Comparison of ENCODE assay signal across 10 cellular contexts in the genomic region with DNA sequence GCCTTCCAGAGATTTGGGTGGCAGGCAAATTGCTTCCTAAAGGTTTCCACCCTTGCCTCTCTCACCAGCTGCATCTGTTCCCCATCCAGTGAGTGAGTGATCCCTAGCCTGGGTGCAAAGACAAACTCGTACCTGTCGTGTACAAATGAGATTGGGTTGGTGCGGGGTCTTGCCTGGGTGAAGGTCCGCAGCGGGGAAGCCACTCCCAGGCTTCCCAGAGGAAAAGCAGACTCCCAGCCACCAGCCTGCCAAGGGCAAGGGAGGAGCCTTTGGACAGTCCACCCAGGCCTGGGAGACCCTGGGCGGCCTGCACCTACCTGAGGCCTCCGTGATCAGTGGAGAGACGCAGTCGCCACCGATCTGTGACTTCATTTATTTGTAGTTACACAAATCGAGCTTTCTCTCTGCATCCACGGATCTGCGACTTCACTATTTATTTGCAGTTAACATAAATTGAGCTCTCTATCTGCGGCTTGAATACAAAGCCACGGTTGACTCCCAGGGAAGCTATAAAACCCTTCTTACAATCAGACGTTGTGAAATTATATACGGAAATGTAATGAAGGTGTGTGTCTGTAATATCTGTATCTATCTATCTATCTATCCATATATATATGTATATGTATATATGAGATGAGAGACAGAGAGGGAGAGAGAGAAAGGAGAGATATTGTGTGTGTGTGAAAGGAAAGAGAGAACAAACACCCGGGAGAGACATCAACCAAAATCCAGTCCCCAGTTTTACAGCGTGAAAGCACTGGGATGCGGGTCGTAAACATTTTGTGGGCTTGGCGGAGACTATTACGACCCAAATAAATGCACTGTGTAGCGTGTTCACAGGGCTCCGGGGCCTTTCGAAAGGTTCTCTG. TPM values are rescaled to one million over a fixed set of nuclear protein-coding genes. Genes with fewer than 3 reads are reported as not detected.
A peak's percentile ranks its signal among the peaks of the same experiment; 100 is the strongest.
DNase-seq lines count a peak whose midpoint lies in the region; ATAC-seq and TF ChIP-seq lines count a peak whose summit lies in the region.
"Had no signal": no experiment of that assay in that cellular context is flagged by ENCODE, and none has a peak within 500 bp of the region (broad histone marks: within the 10 kb centered on the region; RNA-seq: fewer than 3 reads in every experiment).

No MANE protein-coding gene starts in this region.

- 49% methylated on average over 26 of the region's 26 CpGs for WGBS in suprapubic skin

- peak; percentile 18 for DNase-seq in activated T-cell treated with anti-CD3 and anti-CD28 coated beads, Interleukin-2, amount 50 U/mL, for 1 hour
- DNase-seq in activated T-cell treated with anti-CD3 and anti-CD28 coated beads for 4 hours (no peak), kidney tubule cell (ENCODE audit: low spot score) (peak; percentile 54), suprapubic skin (ENCODE audit: low spot score in 2 of 2) (peak; percentile 65 to 69)
- no peak for DNase-seq in activated T-cell treated with anti-CD3 and anti-CD28 coated beads, Interleukin-2, amount 50 U/mL, for 72 hours
- DNase-seq in effector CD4-positive, alpha-beta T cell: no peak
- DNase-seq: NCI-H146 had no signal

- peaks cover 6% of the 10 kb centered on the region for H3K27me3 ChIP-seq in suprapubic skin

- TF ChIP-seq CTCF in suprapubic skin (IDR thresholded peaks at IDR 0.05): no peak

- H3K4me3 Mint-ChIP-seq in activated T-cell treated with anti-CD3 and anti-CD28 coated beads, Interleukin-2, amount 50 U/mL, for 72 hours: peak overlapping the region; percentile 54 to 81

- H3K4me1 ChIP-seq in suprapubic skin: peaks cover 74% of the 10 kb centered on the region

- no peak for TF ChIP-seq EP300 in suprapubic skin (IDR thresholded peaks at IDR 0.05)

- H3K27ac ChIP-seq in suprapubic skin: peak overlapping the region; percentile 97

- no peak for ATAC-seq in activated T-cell treated with anti-CD3 and anti-CD28 coated beads, Interleukin-2, amount 50 U/mL, for 72 hours (replicated peaks in 1 of 2)
- ATAC-seq in GM19328 (IDR thresholded peaks at IDR 0.05; ENCODE audit: unreplicated experiment) (no peak), HG03045 (IDR thresholded peaks at IDR 0.05; ENCODE audit: unreplicated experiment) (no peak)

- H3K9me3 ChIP-seq in suprapubic skin: no peaks in the 10 kb centered on the region

- H3K27me3 Mint-ChIP-seq in activated T-cell treated with anti-CD3 and anti-CD28 coated beads, Interleukin-2, amount 50 U/mL, for 72 hours (ENCODE audit: low read depth): peaks cover 88% of the 10 kb centered on the region

- no peak for TF ChIP-seq POLR2A in suprapubic skin (IDR thresholded peaks at IDR 0.05)

- peak overlapping the region; percentile 84 for H3K4me3 ChIP-seq in suprapubic skin

- H3K36me3 ChIP-seq in suprapubic skin: no peaks in the 10 kb centered on the region

- no peak overlapping the region for H3K27ac Mint-ChIP-seq in activated T-cell treated with anti-CD3 and anti-CD28 coated beads, Interleukin-2, amount 50 U/mL, for 72 hours

- H3K4me1 Mint-ChIP-seq in activated T-cell treated with anti-CD3 and anti-CD28 coated beads, Interleukin-2, amount 50 U/mL, for 72 hours (ENCODE audit: low read depth): peaks cover 44% of the 10 kb centered on the region

- H3K36me3 Mint-ChIP-seq in activated T-cell treated with anti-CD3 and anti-CD28 coated beads, Interleukin-2, amount 50 U/mL, for 72 hours (ENCODE audit: insufficient read depth in 2 of 2): peaks cover 1 to 2% of the 10 kb centered on the region in 2 donors

- H3K9me3 Mint-ChIP-seq in activated T-cell treated with anti-CD3 and anti-CD28 coated beads, Interleukin-2, amount 50 U/mL, for 72 hours: no peaks in the 10 kb centered on the region

RNA-seq across cellular contexts. Expression of gene HOXA7, which starts 3.0 kb away (rescaled TPM):
- total RNA-seq in activated T-cell treated with anti-CD3 and anti-CD28 coated beads, Interleukin-2, amount 50 U/mL, for 72 hours: not detected
- 10 to 100 TPM; 14.8 to 23.6 (median 17.5) TPM for total RNA-seq in suprapubic skin
- total RNA-seq: T-helper 1 cell treated with Interleukin-12 subunit alpha and Interleukin-12 subunit beta and Interleukin-4 antibody, amounts not matched to agents 30 ng/mL and 1 ng/mL, for 36 hours had no signal

RNA-seq across cellular contexts. Expression of gene HOXA9, which starts 5.8 kb away (rescaled TPM):
- not detected for total RNA-seq in activated T-cell treated with anti-CD3 and anti-CD28 coated beads, Interleukin-2, amount 50 U/mL, for 72 hours
- total RNA-seq in suprapubic skin: 10 to 100 TPM; 26.7 to 64.8 (median 48.7) TPM
- total RNA-seq: T-helper 1 cell treated with Interleukin-12 subunit alpha and Interleukin-12 subunit beta and Interleukin-4 antibody, amounts not matched to agents 30 ng/mL and 1 ng/mL, for 36 hours had no signal

RNA-seq across cellular contexts. Expression of gene HOXA3, which starts 7.1 kb away (rescaled TPM):
- not detected for total RNA-seq in activated T-cell treated with anti-CD3 and anti-CD28 coated beads, Interleukin-2, amount 50 U/mL, for 72 hours
- total RNA-seq in suprapubic skin: 10 to 100 TPM in 1 of 4 donors, 1 to 10 TPM in 3; 5.5 to 19.9 (median 6.2) TPM
- total RNA-seq: T-helper 1 cell treated with Interleukin-12 subunit alpha and Interleukin-12 subunit beta and Interleukin-4 antibody, amounts not matched to agents 30 ng/mL and 1 ng/mL, for 36 hours had no signal

RNA-seq across cellular contexts. Expression of gene HOXA6, which starts 11.9 kb away (rescaled TPM):
- under 1 TPM in 1 of 2 donors, not detected in 1; 0.31 TPM for total RNA-seq in activated T-cell treated with anti-CD3 and anti-CD28 coated beads, Interleukin-2, amount 50 U/mL, for 72 hours
- 1 to 10 TPM; 4.0 to 9.3 (median 6.4) TPM for total RNA-seq in suprapubic skin
- total RNA-seq: T-helper 1 cell treated with Interleukin-12 subunit alpha and Interleukin-12 subunit beta and Interleukin-4 antibody, amounts not matched to agents 30 ng/mL and 1 ng/mL, for 36 hours had no signal

RNA-seq across cellular contexts. Expression of gene HOXA10, which starts 14.6 kb away (rescaled TPM):
- total RNA-seq in activated T-cell treated with anti-CD3 and anti-CD28 coated beads, Interleukin-2, amount 50 U/mL, for 72 hours: under 1 TPM; 0.19 to 0.26 TPM
- total RNA-seq in suprapubic skin: 1 to 10 TPM; 4.7 to 8.9 (median 6.0) TPM
- total RNA-seq: T-helper 1 cell treated with Interleukin-12 subunit alpha and Interleukin-12 subunit beta and Interleukin-4 antibody, amounts not matched to agents 30 ng/mL and 1 ng/mL, for 36 hours had no signal

Comparison
In these comparisons a context has a peak if more than half of its experiments do, and no peak if none do; other contexts are left out.
1. DNase-seq: peak in activated T-cell treated with anti-CD3 and anti-CD28 coated beads, Interleukin-2, amount 50 U/mL, for 1 hour (single experiment), kidney tubule cell (single experiment) and suprapubic skin (2 of 2); none in activated T-cell treated with anti-CD3 and anti-CD28 coated beads for 4 hours (single experiment), activated T-cell treated with anti-CD3 and anti-CD28 coated beads, Interleukin-2, amount 50 U/mL, for 72 hours (0 of 2) and effector CD4-positive, alpha-beta T cell (single experiment).
2. RNA of gene HOXA7, which starts 3.0 kb away (total RNA-seq): 14.8 to 23.6 TPM in suprapubic skin; not detected in activated T-cell treated with anti-CD3 and anti-CD28 coated beads, Interleukin-2, amount 50 U/mL, for 72 hours; every median in the first group is over 10 times any median in the second.
3. RNA of gene HOXA9, which starts 5.8 kb away (total RNA-seq): 26.7 to 64.8 TPM in suprapubic skin; not detected in activated T-cell treated with anti-CD3 and anti-CD28 coated beads, Interleukin-2, amount 50 U/mL, for 72 hours; every median in the first group is over 10 times any median in the second.
4. RNA of gene HOXA3, which starts 7.1 kb away (total RNA-seq): 5.5 to 19.9 TPM in suprapubic skin; not detected in activated T-cell treated with anti-CD3 and anti-CD28 coated beads, Interleukin-2, amount 50 U/mL, for 72 hours; every median in the first group is over 4 times any median in the second.